20 cellular contexts compared by ENCODE assay signal in genomic region chr11:30344085-30344484, GRCh38. TPM values are rescaled to one million over a fixed set of nuclear protein-coding genes. Genes with fewer than 3 reads are reported as not detected.
DNase-seq lines count a peak whose midpoint lies in the region; ATAC-seq and TF ChIP-seq lines count a peak whose summit lies in the region.
"Had no signal": no experiment of that assay in that cellular context is flagged by ENCODE, and none has a peak within 500 bp of the region (broad histone marks: within the 10 kb centered on the region; RNA-seq: fewer than 3 reads in every experiment).

No MANE protein-coding gene starts in this region.

- no peaks in the 10 kb centered on the region for H3K9me3 Mint-ChIP-seq in activated CD4-positive, alpha-beta memory T cell treated with anti-CD3 and anti-CD28 coated beads for 36 hours
- H3K9me3 Mint-ChIP-seq: activated naive CD8-positive, alpha-beta T cell treated with anti-CD3 and anti-CD28 coated beads, Interleukin-2, amount 10 ng/mL, durations not matched to agents 7 days and 5 days; GM23338 had no signal

- no peaks in the 10 kb centered on the region for H3K27me3 ChIP-seq in tibial artery
- H3K27me3 ChIP-seq: hepatocyte, sigmoid colon, upper lobe of left lung had no signal

- H3K4me2 ChIP-seq in OCI-LY7 (ENCODE audit: low read length), result peak overlapping the region; percentile 74
- H3K4me2 ChIP-seq: GM23338, hepatocyte had no signal

- H3K36me3 Mint-ChIP-seq in activated CD4-positive, alpha-beta memory T cell treated with anti-CD3 and anti-CD28 coated beads for 36 hours, result peaks cover 11% of the 10 kb centered on the region

- peak overlapping the region; percentile 18 for H3K4me3 ChIP-seq in GM12865 (ENCODE audit: low read depth, low read length)
- H3K4me3 ChIP-seq in OCI-LY7 (ENCODE audit: low read depth, low read length, poor library complexity, severe bottlenecking), result peak overlapping the region; percentile 47
- H3K4me3 ChIP-seq in tibial artery, result no peak overlapping the region
- H3K4me3 ChIP-seq: GM23338, hepatocyte, sigmoid colon, upper lobe of left lung had no signal

- H3K4me3 Mint-ChIP-seq in activated CD4-positive, alpha-beta memory T cell treated with anti-CD3 and anti-CD28 coated beads for 36 hours, result no peak overlapping the region
- H3K4me3 Mint-ChIP-seq: activated CD4-positive, alpha-beta T cell treated with anti-CD3 and anti-CD28 coated beads for 36 hours; activated naive CD8-positive, alpha-beta T cell treated with anti-CD3 and anti-CD28 coated beads, Interleukin-2, amount 10 ng/mL, durations not matched to agents 7 days and 5 days; GM23338 had no signal

- no peak overlapping the region; the same call in 1 of the 2 replicates for H2AFZ ChIP-seq in OCI-LY7 (ENCODE audit: low read length)
- H2AFZ ChIP-seq: GM23338, hepatocyte had no signal

- H4K20me1 ChIP-seq in OCI-LY7 (ENCODE audit: insufficient read depth, low read length), result no peaks in the 10 kb centered on the region

- H3K27ac ChIP-seq in OCI-LY7 (ENCODE audit: low read depth, low read length, poor library complexity, severe bottlenecking) (peak overlapping the region; percentile 99), tibial artery (no peak overlapping the region)
- H3K27ac ChIP-seq: hepatocyte, sigmoid colon, upper lobe of left lung had no signal

- intact Hi-C loops in OCI-LY7 (cut with micrococcal nuclease; ENCODE audit: unreplicated experiment), result loop anchor here (5.0 to 10.0 kb wide), 2 partner anchors 137 to 511 kb away; no protein-coding TSS in a partner anchor
- intact Hi-C loops in activated CD4-positive, alpha-beta memory T cell treated with anti-CD3 and anti-CD28 coated beads for 36 hours (cut with micrococcal nuclease), result no loop called here
- intact Hi-C loops in tibial artery (cut with DNase I; ENCODE audit: low total_unique reads), result no loop called here

- POLR2A ChIA-PET in OCI-LY7 (lab: Charles Lee), result interaction anchor here (0.5 to 3.6 kb wide), 6 partner anchors 14 to 1583 kb away, joined by 3 to 76 read pairs (median 4); partner anchors contain the start of gene ARL14EP
- POLR2A ChIA-PET in activated CD4-positive, alpha-beta memory T cell treated with anti-CD3 and anti-CD28 coated beads for 36 hours (lab: Charles Lee), result no interaction called here

- no TSS peak for BruUV-seq in OCI-LY7 (replicated peaks; lab: Mats Ljungman, UMichigan)

- peak; percentile 23 for ATAC-seq in GM21526 (IDR thresholded peaks at IDR 0.05; ENCODE audit: low FRiP score, unreplicated experiment)
- peak; percentile 22 for ATAC-seq in HG03378 (IDR thresholded peaks at IDR 0.05; ENCODE audit: unreplicated experiment)
- ATAC-seq: activated CD4-positive, alpha-beta T cell treated with anti-CD3 and anti-CD28 coated beads for 36 hours; GM23338 had no signal

- DNase-seq in GM12865 (ENCODE audit: low read depth), result peak; percentile 65
- DNase-seq in OCI-LY7 (ENCODE audit: low spot score), result peak; percentile 56
- no peak for DNase-seq in activated CD4-positive, alpha-beta memory T cell treated with anti-CD3 and anti-CD28 coated beads for 36 hours
- no peak for DNase-seq in activated CD8-positive, alpha-beta memory T cell treated with anti-CD3 and anti-CD28 coated beads, Interleukin-2, amount 50 U/mL, for 48 hours
- no peak for DNase-seq in tibial artery
- DNase-seq in SHP77 (lab: John Stamatoyannopoulos, UW), result no peak
- DNase-seq: activated CD4-positive, alpha-beta T cell treated with anti-CD3 and anti-CD28 coated beads for 36 hours; activated naive CD8-positive, alpha-beta T cell treated with anti-CD3 and anti-CD28 coated beads, Interleukin-2, amount 10 ng/mL, durations not matched to agents 7 days and 5 days; effector CD4-positive, alpha-beta T cell; kidney glomerular epithelial cell; NCI-H2029 treated with DMSO at 0.1 percent for 48 hours; NCI-H524 treated with DMSO at 0.1 percent for 48 hours; occipital lobe; sigmoid colon; stimulated activated CD4-positive, alpha-beta T cell treated with anti-CD3 and anti-CD28 coated beads, Interleukin-2, amount 100 ng/mL, for 48 hours; upper lobe of left lung had no signal

- no peaks in the 10 kb centered on the region for H3K27me3 Mint-ChIP-seq in activated CD4-positive, alpha-beta memory T cell treated with anti-CD3 and anti-CD28 coated beads for 36 hours
- H3K27me3 Mint-ChIP-seq: activated CD4-positive, alpha-beta T cell treated with anti-CD3 and anti-CD28 coated beads for 36 hours; activated naive CD8-positive, alpha-beta T cell treated with anti-CD3 and anti-CD28 coated beads, Interleukin-2, amount 10 ng/mL, durations not matched to agents 7 days and 5 days had no signal

- H3K9me3 ChIP-seq in OCI-LY7 (ENCODE audit: low read length) (peaks cover 23% of the 10 kb centered on the region), tibial artery (no peaks in the 10 kb centered on the region)
- H3K9me3 ChIP-seq: sigmoid colon, upper lobe of left lung had no signal

- TF ChIP-seq CTCF in GM12865 (IDR thresholded peaks at IDR 0.05; ENCODE audit: insufficient read depth, low read depth, low read length, missing control alignments), result no peak
- TF ChIP-seq CTCF in OCI-LY7 (conservative IDR thresholded peaks at IDR 0.05; ENCODE audit: low read length), result no peak
- TF ChIP-seq CTCF in tibial artery (IDR thresholded peaks at IDR 0.05), result no peak

- H3K36me3 ChIP-seq in OCI-LY7 (ENCODE audit: insufficient read depth, low read length) (peaks cover 51% of the 10 kb centered on the region), tibial artery (peaks cover 0 to 8% (median 0%) of the 10 kb centered on the region in 3 donors)

- H3K27ac Mint-ChIP-seq in activated CD4-positive, alpha-beta memory T cell treated with anti-CD3 and anti-CD28 coated beads for 36 hours, result no peak overlapping the region
- H3K27ac Mint-ChIP-seq: activated CD4-positive, alpha-beta T cell treated with anti-CD3 and anti-CD28 coated beads for 36 hours; activated naive CD8-positive, alpha-beta T cell treated with anti-CD3 and anti-CD28 coated beads, Interleukin-2, amount 10 ng/mL, durations not matched to agents 7 days and 5 days; GM23338 had no signal

- H3K4me1 Mint-ChIP-seq in activated CD4-positive, alpha-beta memory T cell treated with anti-CD3 and anti-CD28 coated beads for 36 hours (ENCODE audit: low read depth), result no peaks in the 10 kb centered on the region
- H3K4me1 Mint-ChIP-seq: GM23338 had no signal

- CTCF ChIA-PET in OCI-LY7 (lab: Charles Lee; ENCODE audit: unreplicated experiment), result interaction anchor here (0.7 kb wide), 1 partner anchor 17 kb away, joined by 3 read pairs; no protein-coding TSS in a partner anchor
- CTCF ChIA-PET in activated CD4-positive, alpha-beta memory T cell treated with anti-CD3 and anti-CD28 coated beads for 36 hours (lab: Charles Lee), result interaction anchor here (0.5 to 1.2 kb wide), 5 partner anchors 10 to 763 kb away, joined by 3 to 4 read pairs (median 3); no protein-coding TSS in a partner anchor

- H3K9me2 ChIP-seq in OCI-LY7 (ENCODE audit: insufficient read depth, low read length), result no peaks in the 10 kb centered on the region

- H3K4me1 ChIP-seq in OCI-LY7 (ENCODE audit: insufficient read depth, low read length, poor library complexity, severe bottlenecking) (peaks cover 60% of the 10 kb centered on the region), tibial artery (no peaks in the 10 kb centered on the region)
- H3K4me1 ChIP-seq: sigmoid colon, upper lobe of left lung had no signal

- peaks cover 44% of the 10 kb centered on the region; the same call in 1 of the 2 replicates for H3K79me2 ChIP-seq in OCI-LY7 (ENCODE audit: insufficient read depth, low read depth, low read length)
- H3K79me2 ChIP-seq: hepatocyte had no signal

RNA-seq across cellular contexts. Expression of gene ARL14EP, which starts 21.2 kb away (rescaled TPM):
- 30.9 and 37.8 TPM in 2 replicates for total RNA-seq in OCI-LY7 (2014; rRNA removed; shearing (Covaris generic))
- 51.5 and 57.1 TPM in 2 replicates for total RNA-seq in OCI-LY7 (2022)
- 10 to 100 TPM; 25.0 to 31.0 TPM for total RNA-seq in activated CD4-positive, alpha-beta memory T cell treated with anti-CD3 and anti-CD28 coated beads for 36 hours

Comparison
In these comparisons a context has a peak if more than half of its experiments do, and no peak if none do; other contexts are left out.
1. DNase-seq: peak in GM12865 (single experiment) and OCI-LY7 (single experiment); none in activated CD4-positive, alpha-beta memory T cell treated with anti-CD3 and anti-CD28 coated beads for 36 hours (single experiment), activated CD8-positive, alpha-beta memory T cell treated with anti-CD3 and anti-CD28 coated beads, Interleukin-2, amount 50 U/mL, for 48 hours (single experiment), tibial artery (0 of 2) and SHP77 (0 of 2).
2. H3K4me3 ChIP-seq: peak in GM12865 (single experiment) and OCI-LY7 (single experiment); none in tibial artery (0 of 2).